ENCODE assay signal across 1 cellular context in the genomic region with DNA sequence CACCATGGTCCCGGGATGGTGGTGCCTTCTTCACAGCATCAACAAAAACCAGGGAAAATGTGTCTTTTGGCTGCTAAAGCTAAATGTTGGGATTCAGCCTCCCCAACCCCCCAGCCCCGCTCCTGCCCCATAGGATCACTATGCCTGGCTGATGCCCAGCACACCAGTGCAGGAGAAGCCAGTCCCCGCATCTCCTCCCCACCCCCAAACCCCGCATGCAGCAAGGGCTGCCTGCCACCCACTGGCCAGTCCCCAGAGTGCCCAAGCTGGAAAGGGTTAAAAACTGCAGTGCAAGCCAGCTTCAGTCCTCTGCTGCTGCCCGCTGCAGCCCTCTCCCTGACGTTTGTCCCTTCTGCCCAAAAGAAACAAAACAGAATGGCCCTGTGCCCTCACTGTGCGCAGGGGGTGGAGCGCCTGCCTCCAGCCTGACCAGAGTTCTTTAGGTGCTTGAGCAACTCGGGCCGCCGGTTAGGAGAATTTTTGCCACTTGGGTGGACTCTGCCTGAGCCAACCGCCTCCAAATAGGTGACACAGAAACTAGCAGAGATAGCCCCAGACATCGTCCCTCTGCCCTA.
TF ChIP-seq lines count a peak whose summit lies in the region.

No MANE protein-coding gene starts in this region.

TF ChIP-seq in H1, 55 proteins besides CTCF, POLR2A, EP300 and RAD21:
- TF ChIP-seq SP4 (IDR thresholded peaks at IDR 0.05; ENCODE audit: low read length) (no peak), TCF12 (IDR thresholded peaks at IDR 0.05; ENCODE audit: low read depth, low read length) (no peak)
